Comparison of ENCODE assay signal across 8 cellular contexts in genomic region chr16:369866-370436, GRCh38. TPM values are rescaled to one million over a fixed set of nuclear protein-coding genes. Genes with fewer than 3 reads are reported as not detected.
DNase-seq lines count a peak whose midpoint lies in the region; ATAC-seq and TF ChIP-seq lines count a peak whose summit lies in the region.

No MANE protein-coding gene starts in this region.

- H3K36me3 ChIP-seq in HUES64 (ENCODE audit: insufficient read depth, low read length) (peaks cover 61% of the 10 kb centered on the region), mucosa of descending colon (ENCODE audit: low read depth) (peaks cover 9% of the 10 kb centered on the region)

- H3K27ac Mint-ChIP-seq in dendritic cell treated with granulocyte-macrophage colony-stimulating factor and Interleukin-4, amounts not matched to agents 40 ng/mL and 50 ng/mL, for 4 days, result peak overlapping the region; percentile 83

- POLR2A ChIA-PET in AG04449 (lab: Yijun Ruan, JAX), result interaction anchor here (1.6 kb wide), 1 partner anchor 31 kb away, joined by 6 read pairs; the partner anchor contains the start of gene DECR2

- peak overlapping the region; percentile 52 for H3K4me3 ChIP-seq in AG04449 (ENCODE audit: low read depth, low read length)
- H3K4me3 ChIP-seq in HUES64 (ENCODE audit: low read length), result peak overlapping the region; percentile 59
- no peak overlapping the region for H3K4me3 ChIP-seq in mucosa of descending colon

- H3K9me3 ChIP-seq in HUES64 (ENCODE audit: insufficient read depth, low read depth, low read length), result no peaks in the 10 kb centered on the region
- H3K9me3 ChIP-seq in mucosa of descending colon, result no peaks in the 10 kb centered on the region

- intact Hi-C loops in dendritic cell treated with granulocyte-macrophage colony-stimulating factor and Interleukin-4, amounts not matched to agents 40 ng/mL and 50 ng/mL, for 4 days (cut with micrococcal nuclease), result no loop called here
- intact Hi-C loops in mucosa of descending colon (cut with DNase I, micrococcal nuclease), result no loop called here

- ATAC-seq in mucosa of descending colon, result peak; percentile 56
- no peak for ATAC-seq in GM21786 (IDR thresholded peaks at IDR 0.05; ENCODE audit: unreplicated experiment)

- no peak overlapping the region for H3K27ac ChIP-seq in HUES64 (ENCODE audit: low read depth, low read length)

- no peak for DNase-seq in AG04449 (ENCODE audit: low read depth, low spot score)
- DNase-seq in mucosa of descending colon, result peak in 1 of 3 donors; percentile 48
- no peak for DNase-seq in NCI-H1092 treated with DMSO at 0.1 percent for 48 hours (lab: John Stamatoyannopoulos, UW)
- DNase-seq in NCI-H128 (lab: John Stamatoyannopoulos, UW; ENCODE audit: unreplicated experiment), result no peak
- no peak for DNase-seq in germinal center (ENCODE audit: low spot score)

- peaks cover 77% of the 10 kb centered on the region for H3K36me3 Mint-ChIP-seq in dendritic cell treated with granulocyte-macrophage colony-stimulating factor and Interleukin-4, amounts not matched to agents 40 ng/mL and 50 ng/mL, for 4 days (ENCODE audit: low read depth)

- H3K27me3 Mint-ChIP-seq in dendritic cell treated with granulocyte-macrophage colony-stimulating factor and Interleukin-4, amounts not matched to agents 40 ng/mL and 50 ng/mL, for 4 days, result no peaks in the 10 kb centered on the region

- H3K9me3 Mint-ChIP-seq in dendritic cell treated with granulocyte-macrophage colony-stimulating factor and Interleukin-4, amounts not matched to agents 40 ng/mL and 50 ng/mL, for 4 days, result no peaks in the 10 kb centered on the region

- TF ChIP-seq CTCF in AG04449 (IDR thresholded peaks at IDR 0.05; ENCODE audit: insufficient read depth, low read length, missing control alignments) (no peak), mucosa of descending colon (IDR thresholded peaks at IDR 0.05) (no peak)

- H3K9ac ChIP-seq in HUES64 (ENCODE audit: low read depth, low read length), result peak overlapping the region; percentile 60

- CTCF ChIA-PET in AG04449 (lab: Yijun Ruan, JAX), result interaction anchor here (1.1 to 1.2 kb wide), 2 partner anchors 8 to 263 kb away, joined by 4 read pairs; no protein-coding TSS in a partner anchor

- H3K4me3 Mint-ChIP-seq in dendritic cell treated with granulocyte-macrophage colony-stimulating factor and Interleukin-4, amounts not matched to agents 40 ng/mL and 50 ng/mL, for 4 days, result peak overlapping the region; percentile 72

- peaks cover 35% of the 10 kb centered on the region for H3K4me1 Mint-ChIP-seq in dendritic cell treated with granulocyte-macrophage colony-stimulating factor and Interleukin-4, amounts not matched to agents 40 ng/mL and 50 ng/mL, for 4 days (ENCODE audit: low read depth)

- 18% methylated on average over 29 of the region's 44 CpGs for WGBS in HUES64

- peaks cover 6% of the 10 kb centered on the region for H3K4me1 ChIP-seq in HUES64 (ENCODE audit: insufficient read depth, low read length)
- H3K4me1 ChIP-seq in mucosa of descending colon (ENCODE audit: low read depth), result peaks cover 11% of the 10 kb centered on the region

- H3K27me3 ChIP-seq in HUES64 (ENCODE audit: insufficient read depth, low read length), result no peaks in the 10 kb centered on the region

RNA-seq across cellular contexts. Expression of gene MRPL28, which starts 0.4 kb away (rescaled TPM):
- 82.0 TPM for polyA plus RNA-seq in HUES64 (2013, experiment 1 of 2)
- polyA plus RNA-seq in HUES64 (2013, experiment 2 of 2), result 77.9 TPM
- 10 to 100 TPM; 39.7 to 53.8 (median 49.1) TPM for total RNA-seq in mucosa of descending colon

RNA-seq across cellular contexts. Expression of gene PGAP6, which starts 11.8 kb away (rescaled TPM):
- polyA plus RNA-seq in HUES64 (2013, experiment 1 of 2), result 50.5 TPM
- polyA plus RNA-seq in HUES64 (2013, experiment 2 of 2), result 61.3 TPM
- total RNA-seq in mucosa of descending colon, result 100 to 1,000 TPM in 1 of 3 donors, 10 to 100 TPM in 2; 77.3 to 134 (median 95.7) TPM

RNA-seq across cellular contexts. Expression of gene AXIN1, which starts 17.4 kb away (rescaled TPM):
- 23.7 TPM for polyA plus RNA-seq in HUES64 (2013, experiment 1 of 2)
- polyA plus RNA-seq in HUES64 (2013, experiment 2 of 2), result 22.8 TPM
- total RNA-seq in mucosa of descending colon, result 10 to 100 TPM; 33.0 to 46.3 (median 40.0) TPM

RNA-seq across cellular contexts. Expression of gene NME4, which starts 27.0 kb away (rescaled TPM):
- polyA plus RNA-seq in HUES64 (2013, experiment 1 of 2), result 240 TPM
- 284 TPM for polyA plus RNA-seq in HUES64 (2013, experiment 2 of 2)
- 100 to 1,000 TPM in 1 of 3 donors, 10 to 100 TPM in 2; 24.5 to 125 (median 43.6) TPM for total RNA-seq in mucosa of descending colon

RNA-seq across cellular contexts. Expression of gene DECR2, which starts 31.7 kb away (rescaled TPM):
- polyA plus RNA-seq in HUES64 (2013, experiment 1 of 2), result 12.8 TPM
- polyA plus RNA-seq in HUES64 (2013, experiment 2 of 2), result 15.0 TPM
- total RNA-seq in mucosa of descending colon, result 10 to 100 TPM; 39.5 to 64.3 (median 56.0) TPM
